8 cellular contexts compared by ENCODE assay signal in genomic region chr18:56638232-56639093, GRCh38. TPM values are rescaled to one million over a fixed set of nuclear protein-coding genes. Genes with fewer than 3 reads are reported as not detected.
DNase-seq lines count a peak whose midpoint lies in the region; ATAC-seq, FAIRE-seq and TF ChIP-seq lines count a peak whose summit lies in the region.

Gene TXNL1 (minus strand): TSS chr18:56638592. CDS start chr18:56638440, 152 bp downstream.

- H3K9me3 ChIP-seq in adrenal gland (replicated peaks in 1 of 3) (no peaks in the 10 kb centered on the region), heart left ventricle (no peaks in the 10 kb centered on the region)

- H3K9me3 Mint-ChIP-seq in type B pancreatic cell = no peaks in the 10 kb centered on the region

- H3K4me1 ChIP-seq in adrenal gland (replicated peaks in 1 of 2) (peaks cover 11 to 37% of the 10 kb centered on the region in 2 donors), heart left ventricle (peaks cover 0 to 45% (median 29%) of the 10 kb centered on the region in 12 donors)

- H3K27me3 Mint-ChIP-seq in type B pancreatic cell = no peaks in the 10 kb centered on the region

- DNase-seq in GM12892 (ENCODE audit: insufficient read length) (peak; percentile 81), NCI-H146 (lab: John Stamatoyannopoulos, UW) (peak; percentile 100), T-helper 1 cell (peak; percentile 99), adrenal gland (peak; percentile 99 to 100 (median 100)), heart left ventricle (peak; percentile 100), pons (ENCODE audit: low spot score) (peak; percentile 98), type B pancreatic cell (ENCODE audit: extremely low spot score, unreplicated experiment) (peak; percentile 99)

- H3K27ac ChIP-seq in adrenal gland (peak within 1 kb of the TSS; percentile 96 to 97 (median 97)), heart left ventricle (peak within 1 kb of the TSS; percentile 89 to 99 (median 96))

- intact Hi-C loops in adrenal gland (cut with DNase I) = no loop called here
- intact Hi-C loops in heart left ventricle (cut with DNase I) = loop anchor here in 2 of 10 donors (1.0 to 10.0 kb wide), 2 partner anchors 13 to 56 kb away; partner anchors contain the start of gene WDR7 (in 1 of the 2)

- no peaks in the 10 kb centered on the region for H3K36me3 ChIP-seq in adrenal gland (replicated peaks in 1 of 2)
- peaks cover 0 to 14% (median 0%) of the 10 kb centered on the region in 9 donors for H3K36me3 ChIP-seq in heart left ventricle

- ATAC-seq in HG02852 (IDR thresholded peaks at IDR 0.05; ENCODE audit: unreplicated experiment) (peak; percentile 96), heart left ventricle (peak; percentile 99)

- peak within 1 kb of the TSS; percentile 12 to 99 (median 96) for H3K4me3 ChIP-seq in adrenal gland
- H3K4me3 ChIP-seq in heart left ventricle = peak within 1 kb of the TSS; percentile 70 to 98 (median 87)

- H3K36me3 Mint-ChIP-seq in type B pancreatic cell = peaks cover 15% of the 10 kb centered on the region

- peak; percentile 99 for FAIRE-seq in GM12892 (lab: Jason Lieb, UNC)

- TF ChIP-seq CTCF in adrenal gland (IDR thresholded peaks at IDR 0.05) = no peak
- TF ChIP-seq CTCF in heart left ventricle (IDR thresholded peaks at IDR 0.05) = no peak
- peak; percentile 23 for TF ChIP-seq CTCF in type B pancreatic cell (conservative IDR thresholded peaks at IDR 0.05)

- H3K27ac Mint-ChIP-seq in type B pancreatic cell = peak within 1 kb of the TSS; percentile 99

- H3K27me3 ChIP-seq in adrenal gland = no peaks in the 10 kb centered on the region
- H3K27me3 ChIP-seq in heart left ventricle = no peaks in the 10 kb centered on the region

- H3K4me3 Mint-ChIP-seq in type B pancreatic cell = peak within 1 kb of the TSS; percentile 100

- H3K4me1 Mint-ChIP-seq in type B pancreatic cell (ENCODE audit: unreplicated experiment) = peaks cover 27% of the 10 kb centered on the region

- WGBS in adrenal gland, 4 donors = 0 to 2% (median 1%) methylated on average over 7 to 63 of the region's 63 CpGs
- 0 to 1% (median 1%) methylated on average over 26 to 63 of the region's 63 CpGs for WGBS in heart left ventricle, 4 donors

- peak; percentile 84 for TF ChIP-seq POLR2A in GM12892 (IDR thresholded peaks at IDR 0.05; ENCODE audit: low read depth, low read length)
- peak; percentile 80 to 90 for TF ChIP-seq POLR2A in adrenal gland (IDR thresholded peaks at IDR 0.05)
- TF ChIP-seq POLR2A in heart left ventricle (IDR thresholded peaks at IDR 0.05) = peak in 1 of 2 donors; percentile 61

RNA-seq across cellular contexts. Expression of gene TXNL1, which starts in this region (rescaled TPM):
- polyA plus RNA-seq in GM12892 (2012; ENCODE audit: missing spikeins) = 85.6 TPM
- 100 to 1,000 TPM in 1 of 8 donors, 10 to 100 TPM in 7; 44.6 to 106 (median 72.1) TPM for total RNA-seq in adrenal gland
- polyA plus RNA-seq in adrenal gland = 100 to 1,000 TPM in 1 of 3 donors, 10 to 100 TPM in 2; 47.7 to 264 (median 73.2) TPM
- 100 to 1,000 TPM in 1 of 9 donors, 10 to 100 TPM in 8; 68.0 to 100 (median 86.9) TPM for total RNA-seq in heart left ventricle
- 10 to 100 TPM; 76.1 to 77.1 TPM for polyA plus RNA-seq in heart left ventricle
- total RNA-seq in type B pancreatic cell (ENCODE audit: low replicate concordance) = 59.3 and 78.0 TPM in 2 replicates

Comparison
In these comparisons a context has a peak if more than half of its experiments do, and no peak if none do; other contexts are left out.
1. Peak in every context shown above with its lines: DNase-seq, ATAC-seq, H3K4me3 ChIP-seq and H3K27ac ChIP-seq.